Comparison of ENCODE assay signal across 16 cellular contexts in the genomic region with DNA sequence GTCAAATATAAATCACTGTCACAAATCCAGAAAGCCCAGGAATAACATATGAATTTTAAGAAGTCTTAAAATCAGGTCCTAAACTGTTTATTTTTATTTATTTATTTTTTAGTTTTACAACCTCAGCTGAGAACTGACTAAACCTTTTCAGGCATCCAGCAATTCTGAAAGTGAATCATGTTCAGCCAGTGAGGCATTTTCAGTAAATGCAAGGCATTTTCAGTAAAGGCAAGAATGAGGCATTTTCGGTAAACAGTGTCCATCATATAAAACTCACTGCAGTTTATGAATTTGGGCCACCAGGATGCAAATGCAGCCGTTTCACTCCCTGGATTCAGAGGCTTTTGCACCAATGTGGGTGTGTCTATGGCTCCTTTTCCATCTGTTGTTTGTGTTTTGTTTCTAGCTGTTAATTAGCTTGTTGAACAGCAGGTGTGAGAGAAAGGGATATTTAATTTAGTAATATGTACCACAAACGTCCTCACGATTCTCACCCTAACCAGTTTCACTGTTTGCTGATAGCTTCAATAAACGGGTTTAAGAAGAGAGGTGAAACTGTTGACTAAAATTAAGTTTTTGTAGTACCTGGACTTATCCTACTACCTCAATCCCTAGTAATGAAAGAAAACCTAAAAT.
DNase-seq lines count a peak whose midpoint lies in the region; ATAC-seq, FAIRE-seq and TF ChIP-seq lines count a peak whose summit lies in the region.
"Had no signal": no experiment of that assay in that cellular context is flagged by ENCODE, and none has a peak within 500 bp of the region (broad histone marks: within the 10 kb centered on the region; RNA-seq: fewer than 3 reads in every experiment).

No MANE protein-coding gene starts in this region.

- no peak for DNase-seq in CD4-positive, alpha-beta memory T cell
- DNase-seq in GM12892 (ENCODE audit: insufficient read length) (no peak), activated B cell treated with CpG ODN at 0.5 μM for 24 hours (no peak), psoas muscle (no peak)
- no peak for DNase-seq in activated effector memory CD4-positive, alpha-beta T cell treated with anti-CD3 and anti-CD28 coated beads, Interleukin-2, amount 50 U/mL, for 16 hours
- DNase-seq: activated CD4-positive, CD25-positive, alpha-beta regulatory T cell treated with anti-CD3 and anti-CD28 coated beads, Interleukin-2, amount 50 U/mL, for 72 hours; adrenal gland; islet precursor cell; NCI-H526; nephron progenitor cell had no signal

- TF ChIP-seq POLR2A in GM12892 (IDR thresholded peaks at IDR 0.05; ENCODE audit: low read depth, low read length), result no peak

- ATAC-seq in HG02885 (IDR thresholded peaks at IDR 0.05; ENCODE audit: poor library complexity, unreplicated experiment) (peak; percentile 53), activated B cell treated with CpG ODN at 0.5 μM for 24 hours (ENCODE audit: low read depth) (no peak), psoas muscle (no peak), HG02642 (IDR thresholded peaks at IDR 0.05; ENCODE audit: poor library complexity, unreplicated experiment) (no peak), HG03354 (IDR thresholded peaks at IDR 0.05; ENCODE audit: poor library complexity, severe bottlenecking, unreplicated experiment) (no peak)

- no peak overlapping the region for H3K27ac ChIP-seq in CD4-positive, alpha-beta memory T cell (ENCODE audit: low read depth, low read length)
- no peak overlapping the region for H3K27ac ChIP-seq in psoas muscle
- H3K27ac ChIP-seq: adrenal gland, SK-N-MC had no signal

- peak; percentile 54 for FAIRE-seq in GM12892 (lab: Jason Lieb, UNC)

- H3K4me3 ChIP-seq in CD4-positive, alpha-beta memory T cell (ENCODE audit: low read length in 2 of 2), result no peak overlapping the region
- H3K4me3 ChIP-seq in psoas muscle, result no peak overlapping the region
- H3K4me3 ChIP-seq: adrenal gland, SK-N-MC, smooth muscle cell had no signal

- H3K4me1 Mint-ChIP-seq in CD4-positive, alpha-beta memory T cell, result peaks cover 15 to 27% (median 23%) of the 10 kb centered on the region in 4 donors
- peaks cover 9% of the 10 kb centered on the region for H3K4me1 Mint-ChIP-seq in activated B cell treated with CpG ODN at 0.5 μM for 24 hours
- H3K4me1 Mint-ChIP-seq: nephron progenitor cell had no signal

- no peaks in the 10 kb centered on the region for H3K27me3 ChIP-seq in CD4-positive, alpha-beta memory T cell (ENCODE audit: insufficient read depth, low read length)
- no peaks in the 10 kb centered on the region for H3K27me3 ChIP-seq in psoas muscle (ENCODE audit: insufficient read depth in 3 of 3, low read length in 2 of 3)
- H3K27me3 ChIP-seq: adrenal gland had no signal

- CTCF ChIA-PET in CD4-positive, alpha-beta memory T cell (lab: Charles Lee; ENCODE audit: partially characterized antibody), result no interaction called here
- CTCF ChIA-PET in activated B cell treated with CpG ODN at 0.5 μM for 24 hours (lab: Charles Lee), result no interaction called here

- POLR2A ChIA-PET in CD4-positive, alpha-beta memory T cell (lab: Charles Lee; ENCODE audit: partially characterized antibody), result interaction anchor here (1.5 kb wide), 1 partner anchor 9 kb away, joined by 5 read pairs; no protein-coding TSS in a partner anchor
- POLR2A ChIA-PET in activated B cell treated with CpG ODN at 0.5 μM for 24 hours (lab: Charles Lee), result no interaction called here

- no peaks in the 10 kb centered on the region for H3K27me3 Mint-ChIP-seq in CD4-positive, alpha-beta memory T cell
- no peaks in the 10 kb centered on the region for H3K27me3 Mint-ChIP-seq in activated B cell treated with CpG ODN at 0.5 μM for 24 hours
- H3K27me3 Mint-ChIP-seq: dendritic cell treated with granulocyte-macrophage colony-stimulating factor and Interleukin-4, amounts not matched to agents 40 ng/mL and 50 ng/mL, for 4 days had no signal

- intact Hi-C loops in CD4-positive, alpha-beta memory T cell (cut with micrococcal nuclease), result no loop called here
- intact Hi-C loops in activated B cell treated with CpG ODN at 0.5 μM for 24 hours (cut with micrococcal nuclease) (no loop called here), psoas muscle (cut with DNase I) (no loop called here)

- WGBS in psoas muscle, 3 donors, result 69 to 75% (median 73%) methylated on average over 5 of the region's 5 CpGs

- H3K9me3 Mint-ChIP-seq in CD4-positive, alpha-beta memory T cell, result no peaks in the 10 kb centered on the region
- no peaks in the 10 kb centered on the region for H3K9me3 Mint-ChIP-seq in activated B cell treated with CpG ODN at 0.5 μM for 24 hours
- H3K9me3 Mint-ChIP-seq: dendritic cell treated with granulocyte-macrophage colony-stimulating factor and Interleukin-4, amounts not matched to agents 40 ng/mL and 50 ng/mL, for 4 days; nephron progenitor cell had no signal

- H3K9me3 ChIP-seq in CD4-positive, alpha-beta memory T cell (ENCODE audit: control insufficient read depth in 1 of 2, low read length in 2 of 2), result no peaks in the 10 kb centered on the region
- no peaks in the 10 kb centered on the region for H3K9me3 ChIP-seq in psoas muscle
- H3K9me3 ChIP-seq: adrenal gland had no signal

- H3K4me3 Mint-ChIP-seq in CD4-positive, alpha-beta memory T cell, result no peak overlapping the region
- no peak overlapping the region for H3K4me3 Mint-ChIP-seq in activated B cell treated with CpG ODN at 0.5 μM for 24 hours
- H3K4me3 Mint-ChIP-seq: dendritic cell treated with granulocyte-macrophage colony-stimulating factor and Interleukin-4, amounts not matched to agents 40 ng/mL and 50 ng/mL, for 4 days; nephron progenitor cell had no signal

- peaks cover 48 to 53% of the 10 kb centered on the region in 2 donors for H3K36me3 Mint-ChIP-seq in CD4-positive, alpha-beta memory T cell
- H3K36me3 Mint-ChIP-seq in activated B cell treated with CpG ODN at 0.5 μM for 24 hours (ENCODE audit: low read depth), result peaks cover 58% of the 10 kb centered on the region

- H3K4me1 ChIP-seq in CD4-positive, alpha-beta memory T cell (ENCODE audit: insufficient read depth, low read length), result no peaks in the 10 kb centered on the region
- no peaks in the 10 kb centered on the region for H3K4me1 ChIP-seq in psoas muscle
- H3K4me1 ChIP-seq: adrenal gland had no signal

- no peak for TF ChIP-seq CTCF in activated B cell treated with CpG ODN at 0.5 μM for 24 hours (IDR thresholded peaks at IDR 0.05)
- no peak for TF ChIP-seq CTCF in psoas muscle (IDR thresholded peaks at IDR 0.05)

- H3K27ac Mint-ChIP-seq in CD4-positive, alpha-beta memory T cell, result peak overlapping the region in 6 of 7 donors; percentile 30 to 85 (median 68)
- peak overlapping the region; percentile 53 for H3K27ac Mint-ChIP-seq in activated B cell treated with CpG ODN at 0.5 μM for 24 hours
- H3K27ac Mint-ChIP-seq: dendritic cell treated with granulocyte-macrophage colony-stimulating factor and Interleukin-4, amounts not matched to agents 40 ng/mL and 50 ng/mL, for 4 days; nephron progenitor cell had no signal

- H3K36me3 ChIP-seq in CD4-positive, alpha-beta memory T cell (ENCODE audit: insufficient read depth, low read length), result peaks cover 7% of the 10 kb centered on the region
- no peaks in the 10 kb centered on the region for H3K36me3 ChIP-seq in psoas muscle (ENCODE audit: insufficient read depth in 1 of 2, low read depth in 1 of 2)
- H3K36me3 ChIP-seq: adrenal gland had no signal
